Comparison of ENCODE assay signal across 17 cellular contexts in genomic region chr18:12745095-12745820, GRCh38.
DNase-seq lines count a peak whose midpoint lies in the region; ATAC-seq and TF ChIP-seq lines count a peak whose summit lies in the region.
"Had no signal": no experiment of that assay in that cellular context is flagged by ENCODE, and none has a peak within 500 bp of the region (broad histone marks: within the 10 kb centered on the region; RNA-seq: fewer than 3 reads in every experiment).

No MANE protein-coding gene starts in this region.

- H3K27me3 ChIP-seq in OCI-LY3 (ENCODE audit: low read depth, low read length), result no peaks in the 10 kb centered on the region
- H3K27me3 ChIP-seq: Peyer's patch had no signal

- no peak overlapping the region for H3K27ac ChIP-seq in OCI-LY3 (ENCODE audit: low read length)
- H3K27ac ChIP-seq: Peyer's patch had no signal

- no peaks in the 10 kb centered on the region for H3K36me3 ChIP-seq in OCI-LY3 (replicated peaks; ENCODE audit: low read depth, low read length)
- H3K36me3 ChIP-seq: Peyer's patch had no signal

- H3K4me2 ChIP-seq in OCI-LY3 (ENCODE audit: low read length), result peak overlapping the region; percentile 5; the same call in 1 of the 2 replicates
- H3K4me2 ChIP-seq: GM23338 had no signal

- ATAC-seq in HG03469 (IDR thresholded peaks at IDR 0.05; ENCODE audit: unreplicated experiment), result no peak
- ATAC-seq in GM19328 (IDR thresholded peaks at IDR 0.05; ENCODE audit: unreplicated experiment), result no peak
- ATAC-seq: GM23338 had no signal

- H3K4me3 ChIP-seq in AG10803 (ENCODE audit: low read length) (no peak overlapping the region), OCI-LY3 (ENCODE audit: low read length) (no peak overlapping the region)
- H3K4me3 ChIP-seq: GM23338, Peyer's patch had no signal

- H3K9me3 ChIP-seq in OCI-LY3 (ENCODE audit: insufficient read depth, low read length), result no peaks in the 10 kb centered on the region
- H3K9me3 ChIP-seq: Peyer's patch had no signal

- no peak overlapping the region for H3K9ac ChIP-seq in OCI-LY3 (ENCODE audit: low read length)

- H3K79me2 ChIP-seq in OCI-LY3 (ENCODE audit: low read length), result no peaks in the 10 kb centered on the region

- H4K20me1 ChIP-seq in OCI-LY3 (ENCODE audit: insufficient read depth, low read length), result no peaks in the 10 kb centered on the region

- TF ChIP-seq CTCF in AG10803 (conservative IDR thresholded peaks at IDR 0.05; ENCODE audit: low read length) (no peak), OCI-LY3 (IDR thresholded peaks at IDR 0.05; ENCODE audit: low read depth, low read length) (no peak)

- H3K4me1 ChIP-seq in OCI-LY3 (ENCODE audit: low read length), result peaks cover 3% of the 10 kb centered on the region; the same call in 1 of the 2 replicates
- H3K4me1 ChIP-seq: Peyer's patch had no signal

- DNase-seq in AG10803 (ENCODE audit: low read depth), result peak; percentile 76
- peak; percentile 45 for DNase-seq in GM03348 (ENCODE audit: low spot score)
- peak; percentile 75 for DNase-seq in fibroblast of peridontal ligament (ENCODE audit: extremely low read depth)
- no peak for DNase-seq in activated CD4-positive, alpha-beta T cell treated with anti-CD3 and anti-CD28 coated beads for 48 hours
- DNase-seq: ACHN, C1 segment of cervical spinal cord, IMR-90, NCI-H1417, NCI-H2029 treated with DMSO at 0.1 percent for 48 hours, NCI-H2227 treated with DMSO at 0.1 percent for 48 hours, NCI-H524 treated with DMSO at 0.1 percent for 48 hours, Peyer's patch, SHP77 had no signal

- no peak overlapping the region for H2AFZ ChIP-seq in OCI-LY3 (ENCODE audit: low read depth, low read length)
- H2AFZ ChIP-seq: GM23338 had no signal
